Comparison of ENCODE assay signal across 9 cellular contexts in genomic region chr9:22446589-22446949, GRCh38. TPM values are rescaled to one million over a fixed set of nuclear protein-coding genes. Genes with fewer than 3 reads are reported as not detected.
DNase-seq lines count a peak whose midpoint lies in the region; ATAC-seq and TF ChIP-seq lines count a peak whose summit lies in the region.
"Had no signal": no experiment of that assay in that cellular context is flagged by ENCODE, and none has a peak within 500 bp of the region (broad histone marks: within the 10 kb centered on the region; RNA-seq: fewer than 3 reads in every experiment).

TSS of gene DMRTA1 (plus strand) at chr9:22446824. CDS start at chr9:22447066, 242 bp downstream.

- peak within 1 kb of the TSS; percentile 19 for H3K27ac ChIP-seq in colonic mucosa
- H3K27ac ChIP-seq: BLaER1 treated with 17β-estradiol and CSF1 and Interleukin-3, amounts not matched to agents 10 nM and 100 nM had no signal

- H3K9ac ChIP-seq in NT2/D1 (ENCODE audit: insufficient read length, low read depth) (peak within 1 kb of the TSS; percentile 94), colonic mucosa (ENCODE audit: low read depth in 2 of 2, low read length in 2 of 2) (peak within 1 kb of the TSS; percentile 63 to 72)
- H3K9ac ChIP-seq: BLaER1 treated with 17β-estradiol and CSF1 and Interleukin-3, amounts not matched to agents 10 nM and 100 nM had no signal

- H3K4me1 ChIP-seq in NT2/D1 (ENCODE audit: insufficient read depth, insufficient read length) (no peaks in the 10 kb centered on the region), colonic mucosa (no peaks in the 10 kb centered on the region)
- H3K4me1 ChIP-seq: BLaER1 treated with 17β-estradiol and CSF1 and Interleukin-3, amounts not matched to agents 10 nM and 100 nM had no signal

- H3K9me3 ChIP-seq in NT2/D1 (ENCODE audit: insufficient read depth, low read length) (peaks cover 8% of the 10 kb centered on the region; the same call in 1 of the 2 replicates), colonic mucosa (no peaks in the 10 kb centered on the region)

- H3K36me3 ChIP-seq in NT2/D1 (ENCODE audit: insufficient read depth, insufficient read length, low read length): peaks cover 5% of the 10 kb centered on the region
- no peaks in the 10 kb centered on the region for H3K36me3 ChIP-seq in colonic mucosa
- H3K36me3 ChIP-seq in kidney epithelial cell (ENCODE audit: control insufficient read depth, insufficient read depth, low read length): no peaks in the 10 kb centered on the region
- H3K36me3 ChIP-seq: BLaER1 treated with 17β-estradiol and CSF1 and Interleukin-3, amounts not matched to agents 10 nM and 100 nM had no signal

- TF ChIP-seq CTCF in colonic mucosa (IDR thresholded peaks at IDR 0.05) (no peak), kidney epithelial cell (IDR thresholded peaks at IDR 0.05; ENCODE audit: insufficient read depth, low read length, poor library complexity, severe bottlenecking) (no peak)

- peak; percentile 23 for ATAC-seq in HG02943 (IDR thresholded peaks at IDR 0.05; ENCODE audit: low read depth, unreplicated experiment)
- ATAC-seq in GM19455 (IDR thresholded peaks at IDR 0.05; ENCODE audit: unreplicated experiment): no peak

- H3K4me3 ChIP-seq in NT2/D1 (ENCODE audit: insufficient read length, low read depth): peak within 1 kb of the TSS; percentile 79
- peak within 1 kb of the TSS; percentile 62 for H3K4me3 ChIP-seq in colonic mucosa
- H3K4me3 ChIP-seq in kidney epithelial cell (ENCODE audit: low read depth, low read length): peak within 1 kb of the TSS; percentile 67

- peak; percentile 1 for DNase-seq in NCI-H2171 treated with DMSO at 0.1 percent for 48 hours (lab: John Stamatoyannopoulos, UW)
- DNase-seq in NCI-H2171 (lab: John Stamatoyannopoulos, UW): no peak
- DNase-seq in NT2/D1 (ENCODE audit: low read depth, low spot score): peak; percentile 62
- DNase-seq in colonic mucosa: peak; percentile 90
- no peak for DNase-seq in kidney epithelial cell (ENCODE audit: low read depth)
- peak; percentile 28 for DNase-seq in smooth muscle cell of the brain vasculature (ENCODE audit: low read depth, low spot score)

- intact Hi-C loops in colonic mucosa (cut with DNase I): no loop called here

- H3K27me3 ChIP-seq in NT2/D1 (ENCODE audit: insufficient read depth, insufficient read length): no peaks in the 10 kb centered on the region
- peaks cover 6% of the 10 kb centered on the region for H3K27me3 ChIP-seq in colonic mucosa
- H3K27me3 ChIP-seq in kidney epithelial cell (ENCODE audit: control insufficient read depth, insufficient read depth, low read length): no peaks in the 10 kb centered on the region

RNA-seq across cellular contexts. Expression of gene DMRTA1, which starts in this region (rescaled TPM):
- total RNA-seq in colonic mucosa: 1 to 10 TPM; 1.2 to 1.6 TPM
- 0.92 and 1.1 TPM in 2 replicates for total RNA-seq in kidney epithelial cell

Comparison
In these comparisons a context has a peak if more than half of its experiments do, and no peak if none do; other contexts are left out.
1. DNase-seq: peak in NCI-H2171 treated with DMSO at 0.1 percent for 48 hours (single experiment), NT2/D1 (single experiment), colonic mucosa (single experiment) and smooth muscle cell of the brain vasculature (single experiment); none in NCI-H2171 (single experiment) and kidney epithelial cell (single experiment).
2. Peak in every context shown above with its lines, with median percentiles within 50 percentile points of each other: H3K4me3 ChIP-seq.